Comparison of ENCODE assay signal across 24 cellular contexts in the genomic region with DNA sequence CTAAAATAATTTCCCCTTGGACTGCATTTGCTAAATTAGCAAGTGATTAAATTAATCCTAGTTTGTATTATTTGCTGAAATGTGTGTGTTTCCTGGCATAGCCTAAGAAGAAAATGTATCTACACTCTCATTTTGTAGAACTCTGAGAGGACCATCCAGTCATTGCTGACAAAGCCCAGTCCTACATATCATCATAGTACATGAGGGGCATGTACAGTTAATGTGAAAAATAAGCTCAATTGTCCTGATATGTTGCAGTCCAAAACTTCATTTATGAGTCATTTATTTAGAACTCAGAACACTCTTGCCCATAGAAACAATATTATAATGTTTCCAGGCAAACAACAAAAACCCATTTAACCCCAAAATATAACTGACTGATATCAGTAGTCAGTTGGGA. TPM values are rescaled to one million over a fixed set of nuclear protein-coding genes. Genes with fewer than 3 reads are reported as not detected.
DNase-seq lines count a peak whose midpoint lies in the region; ATAC-seq, FAIRE-seq and TF ChIP-seq lines count a peak whose summit lies in the region.
"Had no signal": no experiment of that assay in that cellular context is flagged by ENCODE, and none has a peak within 500 bp of the region (broad histone marks: within the 10 kb centered on the region; RNA-seq: fewer than 3 reads in every experiment).

No MANE protein-coding gene starts in this region.

- H3K27ac Mint-ChIP-seq in T-helper 2 cell treated with Interferon-gamma antibody and Interleukin-4, amounts not matched to agents 5 μg/mL and 100 μg/mL, for 36 hours: peak overlapping the region; percentile 73
- H3K27ac Mint-ChIP-seq in activated naive CD8-positive, alpha-beta T cell treated with anti-CD3 and anti-CD28 coated beads, Interleukin-2, amount 50 U/mL, for 24 hours: peak overlapping the region; percentile 20
- H3K27ac Mint-ChIP-seq in activated naive CD8-positive, alpha-beta T cell treated with anti-CD3 and anti-CD28 coated beads for 36 hours: no peak overlapping the region
- H3K27ac Mint-ChIP-seq: B cell; CD4-positive, CD25-positive, alpha-beta regulatory T cell had no signal

- CTCF ChIA-PET in OCI-LY7 (lab: Charles Lee; ENCODE audit: unreplicated experiment): interaction anchor here (1.2 kb wide), 1 partner anchor 11 kb away, joined by 4 read pairs; no protein-coding TSS in a partner anchor
- CTCF ChIA-PET in GM12878 (lab: Yijun Ruan, JAX): interaction anchor here (1.0 to 1.9 kb wide), 3 partner anchors 12 to 38 kb away, joined by 3 to 5 read pairs (median 3); a partner anchor contains a TSS

- H3K4me1 ChIP-seq in OCI-LY7 (ENCODE audit: insufficient read depth, low read length, poor library complexity, severe bottlenecking) (no peaks in the 10 kb centered on the region), GM12878 (ENCODE audit: control insufficient read depth, insufficient read depth, low read length) (peaks cover 12% of the 10 kb centered on the region)

- no peaks in the 10 kb centered on the region for H3K79me2 ChIP-seq in OCI-LY7 (ENCODE audit: insufficient read depth, low read depth, low read length)
- no peaks in the 10 kb centered on the region for H3K79me2 ChIP-seq in GM12878 (ENCODE audit: control insufficient read depth, insufficient read depth, low read length)

- H3K4me3 Mint-ChIP-seq in T-helper 2 cell treated with Interferon-gamma antibody and Interleukin-4, amounts not matched to agents 5 μg/mL and 100 μg/mL, for 36 hours: peak overlapping the region; percentile 57
- H3K4me3 Mint-ChIP-seq in activated naive CD8-positive, alpha-beta T cell treated with anti-CD3 and anti-CD28 coated beads, Interleukin-2, amount 50 U/mL, for 24 hours: no peak overlapping the region
- no peak overlapping the region for H3K4me3 Mint-ChIP-seq in activated naive CD8-positive, alpha-beta T cell treated with anti-CD3 and anti-CD28 coated beads for 36 hours
- H3K4me3 Mint-ChIP-seq: B cell; CD4-positive, CD25-positive, alpha-beta regulatory T cell had no signal

- no peaks in the 10 kb centered on the region for H3K27me3 Mint-ChIP-seq in T-helper 2 cell treated with Interferon-gamma antibody and Interleukin-4, amounts not matched to agents 5 μg/mL and 100 μg/mL, for 36 hours (ENCODE audit: low read depth)
- peaks cover 15% of the 10 kb centered on the region for H3K27me3 Mint-ChIP-seq in activated naive CD8-positive, alpha-beta T cell treated with anti-CD3 and anti-CD28 coated beads, Interleukin-2, amount 50 U/mL, for 24 hours
- peaks cover 18% of the 10 kb centered on the region for H3K27me3 Mint-ChIP-seq in activated naive CD8-positive, alpha-beta T cell treated with anti-CD3 and anti-CD28 coated beads for 36 hours

- no TSS peak for BruUV-seq in OCI-LY7 (replicated peaks; lab: Mats Ljungman, UMichigan)
- BruUV-seq in GM12878 (replicated peaks; lab: Mats Ljungman, UMichigan): no TSS peak

- H3K9ac ChIP-seq in GM12878 (ENCODE audit: control insufficient read depth, insufficient read depth, low read length): no peak overlapping the region
- H3K9ac ChIP-seq: GM23248 had no signal

- H3K9me3 Mint-ChIP-seq in T-helper 2 cell treated with Interferon-gamma antibody and Interleukin-4, amounts not matched to agents 5 μg/mL and 100 μg/mL, for 36 hours: no peaks in the 10 kb centered on the region
- H3K9me3 Mint-ChIP-seq in activated naive CD8-positive, alpha-beta T cell treated with anti-CD3 and anti-CD28 coated beads, Interleukin-2, amount 50 U/mL, for 24 hours: peaks cover 2% of the 10 kb centered on the region
- H3K9me3 Mint-ChIP-seq in activated naive CD8-positive, alpha-beta T cell treated with anti-CD3 and anti-CD28 coated beads for 36 hours: no peaks in the 10 kb centered on the region

- SMC1A ChIA-PET in GM12878 (lab: Charles Lee; ENCODE audit: uncharacterized antibody, unreplicated experiment): interaction anchor here (1.1 kb wide), 1 partner anchor 64 kb away, joined by 3 read pairs; no protein-coding TSS in a partner anchor

- no peak for FAIRE-seq in GM12878 (lab: Jason Lieb, UNC)
- FAIRE-seq: HTR-8/SVneo had no signal

- peaks cover 56% of the 10 kb centered on the region for H3K4me1 Mint-ChIP-seq in T-helper 2 cell treated with Interferon-gamma antibody and Interleukin-4, amounts not matched to agents 5 μg/mL and 100 μg/mL, for 36 hours (ENCODE audit: low read depth)
- H3K4me1 Mint-ChIP-seq in activated naive CD8-positive, alpha-beta T cell treated with anti-CD3 and anti-CD28 coated beads, Interleukin-2, amount 50 U/mL, for 24 hours: peaks cover 49% of the 10 kb centered on the region
- peaks cover 12% of the 10 kb centered on the region for H3K4me1 Mint-ChIP-seq in activated naive CD8-positive, alpha-beta T cell treated with anti-CD3 and anti-CD28 coated beads for 36 hours

- no peak for TF ChIP-seq CTCF in OCI-LY7 (conservative IDR thresholded peaks at IDR 0.05; ENCODE audit: low read length)
- TF ChIP-seq CTCF in GM12878 (IDR thresholded peaks at IDR 0.05 in 2 of 3, conservative IDR thresholded peaks at IDR 0.05 in 1 of 3; ENCODE audit: control insufficient read depth in 2 of 3, extremely low read depth in 1 of 3, insufficient read depth in 1 of 3, low read depth in 3 of 3, low read length in 3 of 3): no peak

- no peak for TF ChIP-seq EP300 in GM12878 (IDR thresholded peaks at IDR 0.05; ENCODE audit: borderline replicate concordance in 1 of 2, control insufficient read depth in 1 of 2, low read depth in 2 of 2, low read length in 2 of 2)

- TF ChIP-seq RAD21 in GM12878 (IDR thresholded peaks at IDR 0.05; ENCODE audit: insufficient read depth, low read depth, low read length): no peak

- DNase-seq in T-helper 2 cell treated with Interferon-gamma antibody and Interleukin-4, amounts not matched to agents 5 μg/mL and 100 μg/mL, for 36 hours (ENCODE audit: low spot score): no peak
- DNase-seq in T-helper 2 cell: no peak
- no peak for DNase-seq in activated naive CD8-positive, alpha-beta T cell treated with anti-CD3 and anti-CD28 coated beads, Interleukin-2, amount 50 U/mL, for 24 hours
- no peak for DNase-seq in activated naive CD8-positive, alpha-beta T cell treated with anti-CD3 and anti-CD28 coated beads for 36 hours
- DNase-seq in OCI-LY7 (ENCODE audit: low spot score): no peak
- DNase-seq in GM12878 (ENCODE audit: low read depth, low spot score): no peak
- no peak for DNase-seq in NCI-H128 (lab: John Stamatoyannopoulos, UW; ENCODE audit: unreplicated experiment)
- DNase-seq in ecto neural progenitor cell (ENCODE audit: low spot score): no peak
- DNase-seq: CD4-positive, CD25-positive, alpha-beta regulatory T cell; COR-L47; DMS 273 treated with DMSO at 0.1 percent for 48 hours; DND-41; GM23248; HCEC 1CT; IMR-90; Karpas-422; NCI-H1092 treated with DMSO at 0.1 percent for 48 hours; NCI-H2081 treated with DMSO at 0.1 percent for 48 hours; NK-92 treated with Interleukin-12 subunit alpha and Interleukin-12 subunit beta, amount 100 ng/mL, for 24 hours; PC-9; SIG-M5 had no signal

- in situ Hi-C loops in GM12878 (cut with MboI): no loop called here

- no peak for TF ChIP-seq POLR2A in GM12878 (IDR thresholded peaks at IDR 0.05; ENCODE audit: low read depth, low read length)

- H3K27ac ChIP-seq in OCI-LY7 (ENCODE audit: low read depth, low read length, poor library complexity, severe bottlenecking): no peak overlapping the region
- H3K27ac ChIP-seq in GM12878 (ENCODE audit: control insufficient read depth, insufficient read depth): no peak overlapping the region
- H3K27ac ChIP-seq: GM23248, PC-9, RWPE1 had no signal

- H3K4me3 ChIP-seq in OCI-LY7 (ENCODE audit: low read depth, low read length, poor library complexity, severe bottlenecking) (no peak overlapping the region), GM12878 (no peak overlapping the region)
- H3K4me3 ChIP-seq: GM23248, PC-9 had no signal

- H3K36me3 Mint-ChIP-seq in T-helper 2 cell treated with Interferon-gamma antibody and Interleukin-4, amounts not matched to agents 5 μg/mL and 100 μg/mL, for 36 hours (ENCODE audit: low read depth): no peaks in the 10 kb centered on the region
- H3K36me3 Mint-ChIP-seq in activated naive CD8-positive, alpha-beta T cell treated with anti-CD3 and anti-CD28 coated beads, Interleukin-2, amount 50 U/mL, for 24 hours (ENCODE audit: low read depth): no peaks in the 10 kb centered on the region
- peaks cover 2% of the 10 kb centered on the region for H3K36me3 Mint-ChIP-seq in activated naive CD8-positive, alpha-beta T cell treated with anti-CD3 and anti-CD28 coated beads for 36 hours
- H3K36me3 Mint-ChIP-seq: CD4-positive, CD25-positive, alpha-beta regulatory T cell had no signal

- POLR2A ChIA-PET in OCI-LY7 (lab: Charles Lee): interaction anchor here (0.6 to 0.7 kb wide), 2 partner anchors 26 to 1303 kb away, joined by 3 read pairs; no protein-coding TSS in a partner anchor
- POLR2A ChIA-PET in GM12878 (lab: Charles Lee): no interaction called here

- RAD21 ChIA-PET in GM12878 (lab: Charles Lee; ENCODE audit: unreplicated experiment): no interaction called here

- H3K9me2 ChIP-seq in OCI-LY7 (ENCODE audit: insufficient read depth, low read length): no peaks in the 10 kb centered on the region

- H3K27me3 ChIP-seq in GM12878 (replicated peaks in 1 of 2; ENCODE audit: control insufficient read depth in 2 of 2, insufficient read depth in 2 of 2, low read length in 1 of 2): no peaks in the 10 kb centered on the region; a peak in 1 of 4 replicates

- H3K36me3 ChIP-seq in OCI-LY7 (ENCODE audit: insufficient read depth, low read length): no peaks in the 10 kb centered on the region
- no peaks in the 10 kb centered on the region for H3K36me3 ChIP-seq in GM12878 (ENCODE audit: control insufficient read depth in 2 of 2, insufficient read depth in 2 of 2, low read length in 1 of 2)

- intact Hi-C loops in OCI-LY7 (cut with micrococcal nuclease; ENCODE audit: unreplicated experiment) (no loop called here), GM12878 (cut with micrococcal nuclease; ENCODE audit: unreplicated experiment) (no loop called here)

- H4K20me1 ChIP-seq in OCI-LY7 (ENCODE audit: insufficient read depth, low read length) (no peaks in the 10 kb centered on the region), GM12878 (ENCODE audit: control insufficient read depth, insufficient read depth) (no peaks in the 10 kb centered on the region)

- H3K4me2 ChIP-seq in OCI-LY7 (ENCODE audit: low read length) (no peak overlapping the region), GM12878 (ENCODE audit: control insufficient read depth, insufficient read depth) (0 out of 2 replicates have a peak overlapping the region, but pooled peaks have one; percentile 17)
- H3K4me2 ChIP-seq: PC-9 had no signal

- H3K9me3 ChIP-seq in OCI-LY7 (ENCODE audit: low read length) (no peaks in the 10 kb centered on the region), GM12878 (replicated peaks; ENCODE audit: control insufficient read depth, insufficient read depth, low read length) (no peaks in the 10 kb centered on the region)

- H2AFZ ChIP-seq in OCI-LY7 (ENCODE audit: low read length) (0 out of 2 replicates have a peak overlapping the region, but pooled peaks have one; percentile 34), GM12878 (ENCODE audit: control insufficient read depth, low read depth, low read length) (no peak overlapping the region)
- H2AFZ ChIP-seq: GM23248, PC-9 had no signal

- ATAC-seq in activated naive CD8-positive, alpha-beta T cell treated with anti-CD3 and anti-CD28 coated beads, Interleukin-2, amount 50 U/mL, for 24 hours: peak; percentile 30
- no peak; the same call in 2 of the 3 replicates for ATAC-seq in GM12878

RNA-seq across cellular contexts. Expression of a gene that starts 27.0 kb away (rescaled TPM):
- 1 to 10 TPM in 1 of 2 experiments, under 1 TPM in 1; 0.72 to 1.2 TPM for total RNA-seq in activated naive CD8-positive, alpha-beta T cell treated with anti-CD3 and anti-CD28 coated beads for 36 hours
- 1.7 and 1.8 TPM in 2 replicates for total RNA-seq in OCI-LY7 (2014; rRNA removed; shearing (Covaris generic))
- total RNA-seq in OCI-LY7 (2022): 1.9 and 3.2 TPM in 2 replicates
- 1.2 and 1.9 TPM in 2 replicates for total RNA-seq in GM12878 (2013; cell fraction: nucleolus; rRNA removed)
- 0.40 and 0.54 TPM in 2 replicates for total RNA-seq in GM12878 (2014; rRNA removed)
- 0.37 and 0.58 TPM in 2 replicates for total RNA-seq in GM12878 (2014; rRNA removed; fragmentation: Illumina TruSeq; extraction: Trizol)
- total RNA-seq in GM12878 (2021): 0.38 and 0.58 TPM in 2 replicates
- 0.18 TPM for polyA plus RNA-seq in GM12878 (2011; ENCODE audit: low read depth)
- 0.17 and 0.24 TPM in 2 replicates for polyA plus RNA-seq in GM12878 (2011; rRNA removed)
- 0.12 and 0.27 TPM in 2 replicates for polyA plus RNA-seq in GM12878 (2011; cell fraction: cytosol; rRNA removed)
- 0.20 and 0.28 TPM in 2 replicates for polyA plus RNA-seq in GM12878 (2011; cell fraction: nucleus; rRNA removed)
- 0.27 and 0.58 TPM in 2 replicates for polyA plus RNA-seq in GM12878 (2012)
- polyA plus RNA-seq in GM12878 (2014; fragmentation: Illumina TruSeq; extraction: Trizol): 0.38 and 0.51 TPM in 2 replicates
- under 1 TPM; 0.40 to 0.44 TPM for polyA plus RNA-seq in GM12878 (2014; fragmentation: Nextera tagmentation; extraction: Ambion mirVana)
- 0.15 and 0.32 TPM in 2 replicates for polyA plus RNA-seq in GM12878 (2014; rRNA removed)
- under 1 TPM; 0.53 to 0.63 TPM for polyA plus RNA-seq in GM12878 (2016; fragmentation: Nextera tagmentation; extraction: Ambion mirVana)
- polyA minus RNA-seq in GM12878 (2011; rRNA and poly(A)+ RNA removed): 0.59 and 0.88 TPM in 2 replicates
- polyA minus RNA-seq in GM12878 (2011; cell fraction: cytosol; rRNA and poly(A)+ RNA removed): 0.31 TPM in 1 of 2 replicates, not detected in the other
- polyA minus RNA-seq in GM12878 (2011; cell fraction: nucleus; rRNA and poly(A)+ RNA removed): 0.36 and 0.96 TPM in 2 replicates
